ENCODE assay signal across 8 cellular contexts in the genomic region with DNA sequence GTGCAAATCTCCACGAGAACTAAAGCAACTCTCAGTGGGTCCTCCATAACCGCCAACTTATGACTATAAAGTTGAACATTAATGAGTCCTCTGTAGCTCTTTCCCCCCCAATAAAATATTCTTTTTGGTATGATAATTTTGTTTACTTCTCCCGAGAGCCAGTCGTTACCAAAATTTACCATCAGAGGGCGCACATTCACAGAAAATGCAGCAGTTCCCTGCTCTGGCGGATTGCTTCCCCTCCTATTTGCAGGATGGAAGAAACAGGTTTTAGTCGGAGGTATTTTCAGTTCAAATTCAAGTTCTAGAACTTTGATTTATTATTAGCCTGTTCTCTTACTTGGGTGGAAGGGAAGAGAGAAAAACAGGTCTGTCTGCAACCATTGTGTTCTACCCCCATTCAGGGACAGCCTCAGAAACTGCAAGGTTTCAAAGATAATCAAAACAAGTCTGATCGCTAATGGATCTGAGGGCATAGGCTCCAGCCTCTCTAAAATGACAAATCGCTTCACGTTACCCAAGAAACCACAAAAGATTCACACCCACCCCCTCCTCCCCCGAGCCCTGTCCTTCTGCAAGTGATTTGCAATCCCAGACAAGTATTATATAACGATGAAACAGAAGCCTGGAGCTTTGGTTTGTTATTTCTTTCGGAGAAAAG.
DNase-seq lines count a peak whose midpoint lies in the region; ATAC-seq, FAIRE-seq and TF ChIP-seq lines count a peak whose summit lies in the region.

No MANE protein-coding gene starts in this region.

- intact Hi-C loops in endothelial cell of umbilical vein (cut with micrococcal nuclease) = loop anchor here (1.0 to 5.0 kb wide), 4 partner anchors 950 to 1307 kb away; partner anchors contain the start of gene MBTPS2

- no peak overlapping the region for H2AFZ ChIP-seq in endothelial cell of umbilical vein (ENCODE audit: low read depth, low read length)

- no peaks in the 10 kb centered on the region for H3K9me1 ChIP-seq in endothelial cell of umbilical vein (replicated peaks; ENCODE audit: control insufficient read depth, extremely low read depth, insufficient read depth, low read length)

- H3K36me3 ChIP-seq in endothelial cell of umbilical vein (ENCODE audit: control insufficient read depth in 2 of 2, extremely low read depth in 1 of 2, insufficient read depth in 2 of 2, low read length in 2 of 2) = no peaks in the 10 kb centered on the region

- TF ChIP-seq POLR2A in endothelial cell of umbilical vein (IDR thresholded peaks at IDR 0.05; ENCODE audit: low read depth, low read length) (no peak), GM18505 (IDR thresholded peaks at IDR 0.05; ENCODE audit: borderline replicate concordance, extremely low read depth, insufficient read depth, insufficient read length) (no peak)

- no peak overlapping the region for H3K4me2 ChIP-seq in endothelial cell of umbilical vein (ENCODE audit: insufficient read depth, low read length)

- CTCF ChIA-PET in activated CD8-positive, alpha-beta memory T cell treated with anti-CD3 and anti-CD28 coated beads, Interleukin-2, amount 10 ng/mL, durations not matched to agents 7 days and 5 days (lab: Charles Lee) = interaction anchor here (0.6 to 2.5 kb wide), 5 partner anchors 10 to 273 kb away, joined by 3 to 7 read pairs (median 3); no protein-coding TSS in a partner anchor
- CTCF ChIA-PET in endothelial cell of umbilical vein (lab: Charles Lee) = interaction anchor here (0.6 to 6.0 kb wide), 26 partner anchors 8 to 1455 kb away, joined by 3 to 93 read pairs (median 6); partner anchors contain the start of gene MBTPS2

- H3K27me3 ChIP-seq in endothelial cell of umbilical vein (ENCODE audit: control insufficient read depth in 2 of 2, insufficient read depth in 2 of 2, low read length in 2 of 2) = peaks cover 11 to 14% of the 10 kb centered on the region in 2 experiments

- ATAC-seq in HG03095 (IDR thresholded peaks at IDR 0.05; ENCODE audit: unreplicated experiment) (peak; percentile 64), GM18505 (IDR thresholded peaks at IDR 0.05; ENCODE audit: unreplicated experiment) (no peak)
- ATAC-seq in activated CD8-positive, alpha-beta memory T cell treated with anti-CD3 and anti-CD28 coated beads, Interleukin-2, amount 10 ng/mL, durations not matched to agents 7 days and 5 days = no peak

- DNase-seq in DMS153 treated with DMSO at 0.1 percent for 48 hours (lab: John Stamatoyannopoulos, UW; ENCODE audit: unreplicated experiment) (peak; percentile 19), NCI-H82 (lab: John Stamatoyannopoulos, UW) (peak; percentile 70), endothelial cell of umbilical vein (ENCODE audit: low read depth, low spot score) (peak; percentile 41), myocyte (ENCODE audit: low read depth) (peak; percentile 63), substantia nigra (lab: John Stamatoyannopoulos, UW) (peak in 35 of 49 donors; percentile 0 to 61 (median 18))
- DNase-seq in activated CD8-positive, alpha-beta memory T cell treated with anti-CD3 and anti-CD28 coated beads, Interleukin-2, amount 10 ng/mL, durations not matched to agents 7 days and 5 days = peak; percentile 65

- H3K27ac Mint-ChIP-seq in activated CD8-positive, alpha-beta memory T cell treated with anti-CD3 and anti-CD28 coated beads, Interleukin-2, amount 10 ng/mL, durations not matched to agents 7 days and 5 days = no peak overlapping the region

- peak; percentile 89 for FAIRE-seq in endothelial cell of umbilical vein (lab: Jason Lieb, UNC)

- peaks cover 59% of the 10 kb centered on the region for H3K27me3 Mint-ChIP-seq in activated CD8-positive, alpha-beta memory T cell treated with anti-CD3 and anti-CD28 coated beads, Interleukin-2, amount 10 ng/mL, durations not matched to agents 7 days and 5 days

- no peaks in the 10 kb centered on the region for H3K9me3 Mint-ChIP-seq in activated CD8-positive, alpha-beta memory T cell treated with anti-CD3 and anti-CD28 coated beads, Interleukin-2, amount 10 ng/mL, durations not matched to agents 7 days and 5 days (ENCODE audit: low read depth)

- H3K4me3 ChIP-seq in endothelial cell of umbilical vein (replicated peaks in 1 of 3; ENCODE audit: insufficient read depth in 1 of 3, low read depth in 1 of 3, low read length in 3 of 3) = no peak overlapping the region

- peak; percentile 41 to 43 for TF ChIP-seq CTCF in endothelial cell of umbilical vein (IDR thresholded peaks at IDR 0.05; ENCODE audit: extremely low read depth in 1 of 2, insufficient read depth in 1 of 2, low read depth in 1 of 2, low read length in 2 of 2)

- no TSS peak for BruUV-seq in endothelial cell of umbilical vein (replicated peaks; lab: Mats Ljungman, UMichigan)

- H3K9me3 ChIP-seq in endothelial cell of umbilical vein (replicated peaks; ENCODE audit: control insufficient read depth, insufficient read depth, low read length) = no peaks in the 10 kb centered on the region

- H3K4me3 Mint-ChIP-seq in activated CD8-positive, alpha-beta memory T cell treated with anti-CD3 and anti-CD28 coated beads, Interleukin-2, amount 10 ng/mL, durations not matched to agents 7 days and 5 days = no peak overlapping the region

- H3K27ac ChIP-seq in endothelial cell of umbilical vein (ENCODE audit: insufficient read depth, low read depth, low read length) (no peak overlapping the region), substantia nigra (ENCODE audit: low read depth, low read length, poor library complexity, severe bottlenecking) (no peak overlapping the region)

- dilution Hi-C loops in endothelial cell of umbilical vein (cut with MboI; ENCODE audit: extremely low pct_ligation_motif_present, low sequenced_read_pairs) = no loop called here

- H3K4me1 Mint-ChIP-seq in activated CD8-positive, alpha-beta memory T cell treated with anti-CD3 and anti-CD28 coated beads, Interleukin-2, amount 10 ng/mL, durations not matched to agents 7 days and 5 days = peaks cover 3% of the 10 kb centered on the region

- no peaks in the 10 kb centered on the region for H3K79me2 ChIP-seq in endothelial cell of umbilical vein (ENCODE audit: control insufficient read depth, insufficient read depth, low read length)

- H3K4me1 ChIP-seq in endothelial cell of umbilical vein (ENCODE audit: control insufficient read depth, extremely low read depth, insufficient read depth, low read length) = peaks cover 8% of the 10 kb centered on the region

- no peak overlapping the region for H3K9ac ChIP-seq in endothelial cell of umbilical vein (replicated peaks; ENCODE audit: extremely low read depth, insufficient read depth, low read length)

- POLR2A ChIA-PET in endothelial cell of umbilical vein (lab: Charles Lee) = no interaction called here

- H3K36me3 Mint-ChIP-seq in activated CD8-positive, alpha-beta memory T cell treated with anti-CD3 and anti-CD28 coated beads, Interleukin-2, amount 10 ng/mL, durations not matched to agents 7 days and 5 days = no peaks in the 10 kb centered on the region

- H4K20me1 ChIP-seq in endothelial cell of umbilical vein (replicated peaks; ENCODE audit: control insufficient read depth, extremely low read depth, insufficient read depth, low read length) = no peaks in the 10 kb centered on the region

TF ChIP-seq in endothelial cell of umbilical vein, 7 proteins besides CTCF, POLR2A, EP300 and RAD21:
- no peak for TF ChIP-seq POLR2AphosphoS5 (IDR thresholded peaks at IDR 0.05; ENCODE audit: insufficient read depth, low read depth, low read length)
- TF ChIP-seq, protein P1, sequence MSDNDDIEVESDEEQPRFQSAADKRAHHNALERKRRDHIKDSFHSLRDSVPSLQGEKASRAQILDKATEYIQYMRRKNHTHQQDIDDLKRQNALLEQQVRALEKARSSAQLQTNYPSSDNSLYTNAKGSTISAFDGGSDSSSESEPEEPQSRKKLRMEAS (IDR thresholded peaks at IDR 0.05; ENCODE audit: insufficient read depth, insufficient read length) = no peak
- TF ChIP-seq FOS (IDR thresholded peaks at IDR 0.05; ENCODE audit: borderline replicate concordance, insufficient read depth, low read length) = no peak
- TF ChIP-seq MYC (IDR thresholded peaks at IDR 0.05; ENCODE audit: low read depth, low read length) = no peak
- no peak for TF ChIP-seq JUN (IDR thresholded peaks at IDR 0.05; ENCODE audit: borderline replicate concordance, insufficient read depth, insufficient read length, low read depth)
- no peak for TF ChIP-seq EZH2 (IDR thresholded peaks at IDR 0.05; ENCODE audit: borderline replicate concordance, low read depth, low read length, severe bottlenecking)
- no peak for TF ChIP-seq GATA2 (IDR thresholded peaks at IDR 0.05; ENCODE audit: insufficient read depth, insufficient read length, low read depth, low read length)

Comparison
In these comparisons a context has a peak if more than half of its experiments do, and no peak if none do; other contexts are left out.
1. DNase-seq: peak in every context shown above with its lines; median percentile 70 in NCI-H82; 65 in activated CD8-positive, alpha-beta memory T cell treated with anti-CD3 and anti-CD28 coated beads, Interleukin-2, amount 10 ng/mL, durations not matched to agents 7 days and 5 days; 63 in myocyte; 41 in endothelial cell of umbilical vein; 19 in DMS153 treated with DMSO at 0.1 percent for 48 hours; 18 in substantia nigra.